Comparison of ENCODE assay signal across 1 cellular context in genomic region chr22:29030618-29031235, GRCh38.
TF ChIP-seq lines count a peak whose summit lies in the region.

No MANE protein-coding gene starts in this region.

TF ChIP-seq in HepG2, 621 proteins besides CTCF, POLR2A, EP300 and RAD21 (continued from another document and continues in another):
- no peak for TF ChIP-seq CEBPZ (IDR thresholded peaks at IDR 0.05; ENCODE audit: low read length)
- TF ChIP-seq SIN3A (IDR thresholded peaks at IDR 0.05; ENCODE audit: borderline replicate concordance, low read depth, low read length), result no peak
- TF ChIP-seq IKZF1 (IDR thresholded peaks at IDR 0.05), result no peak
- no peak for TF ChIP-seq DZIP1 (CRISPR knock-in tag; IDR thresholded peaks at IDR 0.05)
- TF ChIP-seq RFX1 (IDR thresholded peaks at IDR 0.05), result no peak
- TF ChIP-seq NR3C1 (CRISPR knock-in tag; IDR thresholded peaks at IDR 0.05), result no peak
- TF ChIP-seq, protein P1, sequence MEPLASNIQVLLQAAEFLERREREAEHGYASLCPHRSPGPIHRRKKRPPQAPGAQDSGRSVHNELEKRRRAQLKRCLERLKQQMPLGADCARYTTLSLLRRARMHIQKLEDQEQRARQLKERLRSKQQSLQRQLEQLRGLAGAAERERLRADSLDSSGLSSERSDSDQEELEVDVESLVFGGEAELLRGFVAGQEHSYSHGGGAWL (CRISPR knock-in tag; IDR thresholded peaks at IDR 0.05), result peak; percentile 62; the same call in 1 of the 2 replicates
- TF ChIP-seq, protein P2, sequence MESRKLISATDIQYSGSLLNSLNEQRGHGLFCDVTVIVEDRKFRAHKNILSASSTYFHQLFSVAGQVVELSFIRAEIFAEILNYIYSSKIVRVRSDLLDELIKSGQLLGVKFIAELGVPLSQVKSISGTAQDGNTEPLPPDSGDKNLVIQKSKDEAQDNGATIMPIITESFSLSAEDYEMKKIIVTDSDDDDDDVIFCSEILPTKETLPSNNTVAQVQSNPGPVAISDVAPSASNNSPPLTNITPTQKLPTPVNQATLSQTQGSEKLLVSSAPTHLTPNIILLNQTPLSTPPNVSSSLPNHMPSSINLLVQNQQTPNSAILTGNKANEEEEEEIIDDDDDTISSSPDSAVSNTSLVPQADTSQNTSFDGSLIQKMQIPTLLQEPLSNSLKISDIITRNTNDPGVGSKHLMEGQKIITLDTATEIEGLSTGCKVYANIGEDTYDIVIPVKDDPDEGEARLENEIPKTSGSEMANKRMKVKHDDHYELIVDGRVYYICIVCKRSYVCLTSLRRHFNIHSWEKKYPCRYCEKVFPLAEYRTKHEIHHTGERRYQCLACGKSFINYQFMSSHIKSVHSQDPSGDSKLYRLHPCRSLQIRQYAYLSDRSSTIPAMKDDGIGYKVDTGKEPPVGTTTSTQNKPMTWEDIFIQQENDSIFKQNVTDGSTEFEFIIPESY (CRISPR knock-in tag; IDR thresholded peaks at IDR 0.05), result peak; percentile 69; the same call in 1 of the 2 replicates
- TF ChIP-seq ZNF281 (CRISPR knock-in tag; IDR thresholded peaks at IDR 0.05; ENCODE audit: borderline replicate concordance), result peak; percentile 90
- no peak for TF ChIP-seq TRIM24 (CRISPR knock-in tag; IDR thresholded peaks at IDR 0.05)
- TF ChIP-seq ETV6 (CRISPR knock-in tag; conservative IDR thresholded peaks at IDR 0.05), result no peak; the same call in 1 of the 2 replicates
- TF ChIP-seq ZNF737 (CRISPR knock-in tag; IDR thresholded peaks at IDR 0.05; ENCODE audit: borderline replicate concordance), result no peak
- TF ChIP-seq NCOR1 (IDR thresholded peaks at IDR 0.05; ENCODE audit: borderline replicate concordance, low read length), result peak; percentile 77; the same call in 1 of the 2 replicates
- no peak for TF ChIP-seq RFX5 (IDR thresholded peaks at IDR 0.05; ENCODE audit: low read depth, low read length)
- TF ChIP-seq MLX (CRISPR knock-in tag; IDR thresholded peaks at IDR 0.05), result peak; percentile 30; the same call in 1 of the 2 replicates
- TF ChIP-seq, protein P3, sequence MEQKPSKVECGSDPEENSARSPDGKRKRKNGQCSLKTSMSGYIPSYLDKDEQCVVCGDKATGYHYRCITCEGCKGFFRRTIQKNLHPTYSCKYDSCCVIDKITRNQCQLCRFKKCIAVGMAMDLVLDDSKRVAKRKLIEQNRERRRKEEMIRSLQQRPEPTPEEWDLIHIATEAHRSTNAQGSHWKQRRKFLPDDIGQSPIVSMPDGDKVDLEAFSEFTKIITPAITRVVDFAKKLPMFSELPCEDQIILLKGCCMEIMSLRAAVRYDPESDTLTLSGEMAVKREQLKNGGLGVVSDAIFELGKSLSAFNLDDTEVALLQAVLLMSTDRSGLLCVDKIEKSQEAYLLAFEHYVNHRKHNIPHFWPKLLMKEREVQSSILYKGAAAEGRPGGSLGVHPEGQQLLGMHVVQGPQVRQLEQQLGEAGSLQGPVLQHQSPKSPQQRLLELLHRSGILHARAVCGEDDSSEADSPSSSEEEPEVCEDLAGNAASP (CRISPR knock-in tag; IDR thresholded peaks at IDR 0.05; ENCODE audit: borderline replicate concordance), result peak; percentile 95; the same call in 1 of the 2 replicates
- peak; percentile 59; the same call in 1 of the 2 replicates for TF ChIP-seq NFKB2 (CRISPR knock-in tag; IDR thresholded peaks at IDR 0.05; ENCODE audit: borderline replicate concordance)
- TF ChIP-seq U2AF2 (IDR thresholded peaks at IDR 0.05; ENCODE audit: low read depth, low read length), result no peak
- TF ChIP-seq ZNF264 (CRISPR knock-in tag; IDR thresholded peaks at IDR 0.05), result no peak
- TF ChIP-seq, protein P4, sequence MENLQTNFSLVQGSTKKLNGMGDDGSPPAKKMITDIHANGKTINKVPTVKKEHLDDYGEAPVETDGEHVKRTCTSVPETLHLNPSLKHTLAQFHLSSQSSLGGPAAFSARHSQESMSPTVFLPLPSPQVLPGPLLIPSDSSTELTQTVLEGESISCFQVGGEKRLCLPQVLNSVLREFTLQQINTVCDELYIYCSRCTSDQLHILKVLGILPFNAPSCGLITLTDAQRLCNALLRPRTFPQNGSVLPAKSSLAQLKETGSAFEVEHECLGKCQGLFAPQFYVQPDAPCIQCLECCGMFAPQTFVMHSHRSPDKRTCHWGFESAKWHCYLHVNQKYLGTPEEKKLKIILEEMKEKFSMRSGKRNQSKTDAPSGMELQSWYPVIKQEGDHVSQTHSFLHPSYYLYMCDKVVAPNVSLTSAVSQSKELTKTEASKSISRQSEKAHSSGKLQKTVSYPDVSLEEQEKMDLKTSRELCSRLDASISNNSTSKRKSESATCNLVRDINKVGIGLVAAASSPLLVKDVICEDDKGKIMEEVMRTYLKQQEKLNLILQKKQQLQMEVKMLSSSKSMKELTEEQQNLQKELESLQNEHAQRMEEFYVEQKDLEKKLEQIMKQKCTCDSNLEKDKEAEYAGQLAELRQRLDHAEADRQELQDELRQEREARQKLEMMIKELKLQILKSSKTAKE (CRISPR knock-in tag; IDR thresholded peaks at IDR 0.05; ENCODE audit: borderline replicate concordance), result peak; percentile 74; the same call in 1 of the 2 replicates
- no peak for TF ChIP-seq ZNF367 (CRISPR knock-in tag; IDR thresholded peaks at IDR 0.05; ENCODE audit: borderline replicate concordance)
- TF ChIP-seq, protein P5, sequence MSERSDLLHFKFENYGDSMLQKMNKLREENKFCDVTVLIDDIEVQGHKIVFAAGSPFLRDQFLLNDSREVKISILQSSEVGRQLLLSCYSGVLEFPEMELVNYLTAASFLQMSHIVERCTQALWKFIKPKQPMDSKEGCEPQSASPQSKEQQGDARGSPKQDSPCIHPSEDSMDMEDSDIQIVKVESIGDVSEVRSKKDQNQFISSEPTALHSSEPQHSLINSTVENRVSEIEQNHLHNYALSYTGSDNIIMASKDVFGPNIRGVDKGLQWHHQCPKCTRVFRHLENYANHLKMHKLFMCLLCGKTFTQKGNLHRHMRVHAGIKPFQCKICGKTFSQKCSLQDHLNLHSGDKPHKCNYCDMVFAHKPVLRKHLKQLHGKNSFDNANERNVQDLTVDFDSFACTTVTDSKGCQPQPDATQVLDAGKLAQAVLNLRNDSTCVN (CRISPR knock-in tag; IDR thresholded peaks at IDR 0.05; ENCODE audit: borderline replicate concordance), result peak; percentile 85; the same call in 1 of the 2 replicates
- TF ChIP-seq ZFP90 (CRISPR knock-in tag; IDR thresholded peaks at IDR 0.05; ENCODE audit: borderline replicate concordance), result no peak; the same call in 1 of the 2 replicates
- no peak for TF ChIP-seq WIZ (CRISPR knock-in tag; IDR thresholded peaks at IDR 0.05)
- no peak for TF ChIP-seq ISX (CRISPR knock-in tag; conservative IDR thresholded peaks at IDR 0.05)
- no peak; the same call in 1 of the 2 replicates for TF ChIP-seq ZNF556 (CRISPR knock-in tag; IDR thresholded peaks at IDR 0.05; ENCODE audit: borderline replicate concordance)
- TF ChIP-seq ZFYVE20 (CRISPR knock-in tag; IDR thresholded peaks at IDR 0.05; ENCODE audit: borderline replicate concordance, low read depth), result no peak
- peak; percentile 51; the same call in 1 of the 2 replicates for TF ChIP-seq MIXL1 (CRISPR knock-in tag; IDR thresholded peaks at IDR 0.05)
- TF ChIP-seq KLF11 (CRISPR knock-in tag; IDR thresholded peaks at IDR 0.05), result no peak
- 0 out of 2 replicates have a peak, but pooled peaks have one; percentile 50 for TF ChIP-seq ZNF343 (CRISPR knock-in tag; IDR thresholded peaks at IDR 0.05)
- TF ChIP-seq XBP1 (CRISPR knock-in tag; IDR thresholded peaks at IDR 0.05), result no peak
- TF ChIP-seq TGIF2 (CRISPR knock-in tag; IDR thresholded peaks at IDR 0.05), result 0 out of 2 replicates have a peak, but pooled peaks have one; percentile 1
- 0 out of 2 replicates have a peak, but pooled peaks have one; percentile 27 for TF ChIP-seq PRDM10 (CRISPR knock-in tag; IDR thresholded peaks at IDR 0.05; ENCODE audit: low read depth)
